Comparison of ENCODE assay signal across 7 cellular contexts in genomic region chr21:17775431-17776126, GRCh38. TPM values are rescaled to one million over a fixed set of nuclear protein-coding genes. Genes with fewer than 3 reads are reported as not detected.
A peak's percentile ranks its signal among the peaks of the same experiment; 100 is the strongest.
DNase-seq lines count a peak whose midpoint lies in the region; ATAC-seq and TF ChIP-seq lines count a peak whose summit lies in the region.

No MANE protein-coding gene starts in this region.

- H3K36me3 Mint-ChIP-seq in activated naive CD4-positive, alpha-beta T cell treated with anti-CD3 and anti-CD28 coated beads for 36 hours (ENCODE audit: low read depth), result peaks cover 10% of the 10 kb centered on the region

- CTCF ChIA-PET in activated naive CD4-positive, alpha-beta T cell treated with anti-CD3 and anti-CD28 coated beads for 36 hours (lab: Charles Lee), result interaction anchor here (0.7 to 1.1 kb wide), 3 partner anchors 9 to 88 kb away, joined by 3 read pairs; no protein-coding TSS in a partner anchor

- intact Hi-C loops in activated naive CD4-positive, alpha-beta T cell treated with anti-CD3 and anti-CD28 coated beads for 36 hours (cut with micrococcal nuclease), result loop anchor here (2.0 kb wide), 1 partner anchor 87 kb away; no protein-coding TSS in a partner anchor

- peaks cover 49% of the 10 kb centered on the region for H3K4me1 Mint-ChIP-seq in activated naive CD4-positive, alpha-beta T cell treated with anti-CD3 and anti-CD28 coated beads for 36 hours (ENCODE audit: low read depth)

- H3K9me3 ChIP-seq in gastroesophageal sphincter, result peaks cover 0 to 8% (median 0%) of the 10 kb centered on the region in 3 donors

- ATAC-seq in GM21381 (IDR thresholded peaks at IDR 0.05; ENCODE audit: unreplicated experiment), result peak; percentile 53
- ATAC-seq in HG03571 (IDR thresholded peaks at IDR 0.05; ENCODE audit: unreplicated experiment), result peak; percentile 38
- ATAC-seq in stimulated activated naive CD8-positive, alpha-beta T cell treated with anti-CD3 and anti-CD28 coated beads, Interleukin-15, Interleukin-2, amounts not matched to agents 100 U/mL and 50 U/mL, for 24 hours, result peak; percentile 91
- ATAC-seq in omental fat pad (ENCODE audit: low FRiP score), result no peak
- no peak for ATAC-seq in gastroesophageal sphincter

- no peak for TF ChIP-seq CTCF in omental fat pad (IDR thresholded peaks at IDR 0.05)
- TF ChIP-seq CTCF in gastroesophageal sphincter (IDR thresholded peaks at IDR 0.05), result no peak

- no peaks in the 10 kb centered on the region for H3K27me3 Mint-ChIP-seq in activated naive CD4-positive, alpha-beta T cell treated with anti-CD3 and anti-CD28 coated beads for 36 hours (ENCODE audit: low read depth)

- no peak overlapping the region for H3K4me3 ChIP-seq in gastroesophageal sphincter

- peaks cover 25% of the 10 kb centered on the region for H3K9me3 Mint-ChIP-seq in activated naive CD4-positive, alpha-beta T cell treated with anti-CD3 and anti-CD28 coated beads for 36 hours

- no peaks in the 10 kb centered on the region for H3K36me3 ChIP-seq in gastroesophageal sphincter

- no peak for TF ChIP-seq EP300 in gastroesophageal sphincter (IDR thresholded peaks at IDR 0.05)

- no peak for TF ChIP-seq POLR2A in gastroesophageal sphincter (IDR thresholded peaks at IDR 0.05)

- no peaks in the 10 kb centered on the region for H3K27me3 ChIP-seq in gastroesophageal sphincter

- peak; percentile 73 for DNase-seq in activated naive CD4-positive, alpha-beta T cell treated with anti-CD3 and anti-CD28 coated beads for 36 hours
- peak; percentile 67 for DNase-seq in stimulated activated naive CD8-positive, alpha-beta T cell treated with anti-CD3 and anti-CD28 coated beads, Interleukin-15, Interleukin-2, amounts not matched to agents 100 U/mL and 50 U/mL, for 24 hours
- DNase-seq in omental fat pad (ENCODE audit: low spot score) (no peak), kidney tubule cell (ENCODE audit: low spot score) (no peak)

- WGBS in gastroesophageal sphincter (ENCODE audit: low coverage in 1 of 2), 2 donors, result 30 to 72% methylated on average over 2 to 12 of the region's 17 CpGs

- H3K27ac Mint-ChIP-seq in activated naive CD4-positive, alpha-beta T cell treated with anti-CD3 and anti-CD28 coated beads for 36 hours, result peak overlapping the region; percentile 6

- no peak overlapping the region for H3K27ac ChIP-seq in gastroesophageal sphincter

- H3K4me1 ChIP-seq in gastroesophageal sphincter, result no peaks in the 10 kb centered on the region

- no peak overlapping the region for H3K4me3 Mint-ChIP-seq in activated naive CD4-positive, alpha-beta T cell treated with anti-CD3 and anti-CD28 coated beads for 36 hours

RNA-seq across cellular contexts. Expression of gene C21orf91, which starts 43.6 kb away (rescaled TPM):
- 10 to 100 TPM; 25.6 to 25.8 TPM for total RNA-seq in activated naive CD4-positive, alpha-beta T cell treated with anti-CD3 and anti-CD28 coated beads for 36 hours
- total RNA-seq in omental fat pad (10 to 100 TPM in 2 of 4 donors, 1 to 10 TPM in 2; 6.6 to 30.9 (median 9.2) TPM), gastroesophageal sphincter (10 to 100 TPM; 10.2 to 14.5 (median 12.3) TPM)

Comparison
In these comparisons a context has a peak if more than half of its experiments do, and no peak if none do; other contexts are left out.
1. ATAC-seq: peak in GM21381 (single experiment), HG03571 (single experiment) and stimulated activated naive CD8-positive, alpha-beta T cell treated with anti-CD3 and anti-CD28 coated beads, Interleukin-15, Interleukin-2, amounts not matched to agents 100 U/mL and 50 U/mL, for 24 hours (single experiment); none in omental fat pad (single experiment) and gastroesophageal sphincter (single experiment).
2. DNase-seq: peak in activated naive CD4-positive, alpha-beta T cell treated with anti-CD3 and anti-CD28 coated beads for 36 hours (single experiment) and stimulated activated naive CD8-positive, alpha-beta T cell treated with anti-CD3 and anti-CD28 coated beads, Interleukin-15, Interleukin-2, amounts not matched to agents 100 U/mL and 50 U/mL, for 24 hours (single experiment); none in omental fat pad (single experiment) and kidney tubule cell (single experiment).